Comparison of ENCODE assay signal across 1 cellular context in the genomic region with DNA sequence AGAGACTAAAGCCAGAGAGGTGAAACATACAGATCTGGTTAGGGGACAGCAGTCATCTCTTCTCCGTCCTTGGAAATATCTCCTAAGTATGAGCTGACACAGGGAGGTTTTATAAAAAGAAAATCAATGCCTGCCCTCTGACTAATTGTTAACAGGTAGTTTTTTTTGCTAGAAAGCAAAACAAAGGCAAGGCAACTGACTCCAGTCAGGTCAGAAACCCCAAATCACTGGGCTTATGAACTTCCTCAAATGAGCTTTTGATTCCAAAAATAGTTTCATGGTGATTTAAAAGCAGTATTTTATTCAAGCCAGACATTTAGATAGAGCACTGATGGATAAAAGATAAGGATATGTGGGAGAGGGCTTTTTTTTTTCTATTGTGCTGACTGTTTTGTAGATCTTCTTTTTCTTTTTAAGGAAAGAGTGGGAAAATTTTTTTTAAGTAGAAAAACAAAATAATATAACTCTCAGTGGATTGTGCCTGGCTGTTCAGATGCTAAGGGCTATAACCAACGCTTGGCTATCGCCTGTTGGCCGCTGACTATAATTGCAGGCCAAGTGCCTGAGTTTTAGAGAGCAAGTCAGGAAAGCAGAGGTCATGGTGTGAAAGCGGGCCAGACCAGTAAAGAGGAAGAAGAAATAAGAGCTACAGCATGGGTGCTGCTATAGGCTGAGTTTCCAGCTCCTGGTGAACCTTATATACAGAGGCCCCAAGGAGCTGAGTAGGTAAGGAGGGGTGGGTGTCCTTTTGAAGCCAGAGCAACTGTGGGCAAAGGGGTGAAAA.
TF ChIP-seq lines count a peak whose summit lies in the region.

No MANE protein-coding gene starts in this region.

TF ChIP-seq in H1, 55 proteins besides CTCF, POLR2A, EP300 and RAD21:
- no peak for TF ChIP-seq SRF (IDR thresholded peaks at IDR 0.05; ENCODE audit: low read depth, low read length)
- TF ChIP-seq GABPA (IDR thresholded peaks at IDR 0.05; ENCODE audit: borderline replicate concordance, insufficient read depth, low read length): no peak
- no peak for TF ChIP-seq TCF12 (IDR thresholded peaks at IDR 0.05; ENCODE audit: low read depth, low read length)
- TF ChIP-seq SP1 (IDR thresholded peaks at IDR 0.05; ENCODE audit: low read depth, low read length): no peak
- no peak for TF ChIP-seq EZH2 (IDR thresholded peaks at IDR 0.05; ENCODE audit: low read depth, low read length, severe bottlenecking)
- TF ChIP-seq RNF2 (IDR thresholded peaks at IDR 0.05; ENCODE audit: borderline replicate concordance, low read depth, low read length, missing control alignments, poor library complexity, severe bottlenecking): no peak
- no peak for TF ChIP-seq KDM1A (IDR thresholded peaks at IDR 0.05; ENCODE audit: borderline replicate concordance, low read length)
- no peak for TF ChIP-seq EGR1 (IDR thresholded peaks at IDR 0.05; ENCODE audit: borderline replicate concordance, low read depth, low read length)
- no peak for TF ChIP-seq HDAC6 (IDR thresholded peaks at IDR 0.05; ENCODE audit: low read depth, low read length)
- TF ChIP-seq TBP (IDR thresholded peaks at IDR 0.05; ENCODE audit: low read depth, low read length): no peak
- no peak for TF ChIP-seq HDAC2 (IDR thresholded peaks at IDR 0.05; ENCODE audit: borderline replicate concordance in 1 of 2, low read depth in 2 of 2, low read length in 2 of 2)
- TF ChIP-seq RXRA (IDR thresholded peaks at IDR 0.05; ENCODE audit: insufficient read depth, low read depth, low read length): no peak
- TF ChIP-seq, protein P1, sequence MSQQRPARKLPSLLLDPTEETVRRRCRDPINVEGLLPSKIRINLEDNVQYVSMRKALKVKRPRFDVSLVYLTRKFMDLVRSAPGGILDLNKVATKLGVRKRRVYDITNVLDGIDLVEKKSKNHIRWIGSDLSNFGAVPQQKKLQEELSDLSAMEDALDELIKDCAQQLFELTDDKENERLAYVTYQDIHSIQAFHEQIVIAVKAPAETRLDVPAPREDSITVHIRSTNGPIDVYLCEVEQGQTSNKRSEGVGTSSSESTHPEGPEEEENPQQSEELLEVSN (IDR thresholded peaks at IDR 0.05): no peak
